Comparison of ENCODE assay signal across 9 cellular contexts in the genomic region with DNA sequence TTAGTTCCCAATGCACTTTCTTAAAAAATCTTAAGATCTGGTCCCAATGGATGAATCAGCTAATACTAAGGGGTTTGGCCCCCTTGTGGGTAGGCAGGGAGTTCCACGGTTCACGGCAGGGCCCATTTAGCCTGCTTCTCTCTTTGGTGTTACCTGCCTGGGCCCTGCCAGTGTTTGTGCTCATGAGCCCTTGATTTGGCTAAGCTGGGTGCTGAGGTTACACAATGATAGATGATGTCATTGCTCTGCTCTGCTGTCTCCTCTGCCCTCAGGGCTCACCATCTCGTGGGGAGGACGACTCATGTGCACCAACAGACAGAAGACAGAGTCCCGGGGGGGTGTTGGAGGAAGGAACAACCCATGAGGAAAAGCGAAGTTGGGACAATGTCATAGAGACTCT. TPM values are rescaled to one million over a fixed set of nuclear protein-coding genes. Genes with fewer than 3 reads are reported as not detected.
DNase-seq lines count a peak whose midpoint lies in the region; ATAC-seq, FAIRE-seq and TF ChIP-seq lines count a peak whose summit lies in the region.
"Had no signal": no experiment of that assay in that cellular context is flagged by ENCODE, and none has a peak within 500 bp of the region (broad histone marks: within the 10 kb centered on the region; RNA-seq: fewer than 3 reads in every experiment).

No MANE protein-coding gene starts in this region.

- intact Hi-C loops in CD4-positive, alpha-beta memory T cell (cut with micrococcal nuclease): no loop called here
- intact Hi-C loops in HepG2 (cut with micrococcal nuclease; ENCODE audit: unreplicated experiment) (no loop called here), left ventricle myocardium inferior (cut with micrococcal nuclease) (no loop called here)

- H3K9me2 ChIP-seq in Loucy (replicated peaks; ENCODE audit: low read depth, low read length): no peaks in the 10 kb centered on the region

- H3K27me3 Mint-ChIP-seq in CD4-positive, alpha-beta memory T cell: no peaks in the 10 kb centered on the region
- no peaks in the 10 kb centered on the region for H3K27me3 Mint-ChIP-seq in astrocyte (ENCODE audit: low read depth, unreplicated experiment)

- H3K9me3 ChIP-seq in CD4-positive, alpha-beta memory T cell (ENCODE audit: control insufficient read depth in 1 of 2, low read length in 2 of 2): no peaks in the 10 kb centered on the region
- H3K9me3 ChIP-seq in Loucy (ENCODE audit: insufficient read depth, low read depth, low read length) (no peaks in the 10 kb centered on the region), astrocyte (ENCODE audit: insufficient read depth, low read depth, low read length) (no peaks in the 10 kb centered on the region), HepG2 (ENCODE audit: low read length) (no peaks in the 10 kb centered on the region), left ventricle myocardium inferior (replicated peaks) (no peaks in the 10 kb centered on the region)

- FAIRE-seq in astrocyte (lab: Jason Lieb, UNC): no peak
- FAIRE-seq in HepG2 (lab: Jason Lieb, UNC): no peak

- H3K27me3 ChIP-seq in CD4-positive, alpha-beta memory T cell (ENCODE audit: insufficient read depth, low read length): no peaks in the 10 kb centered on the region
- no peaks in the 10 kb centered on the region for H3K27me3 ChIP-seq in Loucy (ENCODE audit: insufficient read depth, low read length, poor library complexity, severe bottlenecking)
- H3K27me3 ChIP-seq in astrocyte (ENCODE audit: insufficient read depth, low read length): no peaks in the 10 kb centered on the region
- no peaks in the 10 kb centered on the region for H3K27me3 ChIP-seq in HepG2 (ENCODE audit: control insufficient read depth in 1 of 2, insufficient read depth in 2 of 2, low read length in 2 of 2)
- no peaks in the 10 kb centered on the region for H3K27me3 ChIP-seq in left ventricle myocardium inferior (ENCODE audit: low read depth)

- H3K4me3 ChIP-seq in CD4-positive, alpha-beta memory T cell (ENCODE audit: low read length in 2 of 2): no peak overlapping the region
- H3K4me3 ChIP-seq in Loucy (ENCODE audit: low read length, poor library complexity, severe bottlenecking) (no peak overlapping the region), astrocyte (ENCODE audit: insufficient read depth, low read depth, low read length) (no peak overlapping the region), HepG2 (replicated peaks in 1 of 3; ENCODE audit: insufficient read depth in 1 of 3, low read depth in 2 of 3, low read length in 3 of 3) (no peak overlapping the region), left ventricle myocardium inferior (no peak overlapping the region)

- no peak for TF ChIP-seq POLR2A in HepG2 (IDR thresholded peaks at IDR 0.05; ENCODE audit: insufficient read depth in 1 of 2, low read depth in 2 of 2, low read length in 2 of 2)

- peak in 3 of 5 donors; percentile 26 to 79 (median 36) for DNase-seq in CD4-positive, alpha-beta memory T cell
- DNase-seq in astrocyte (ENCODE audit: low read depth) (no peak), HepG2 (ENCODE audit: low spot score) (no peak), GM13977 (ENCODE audit: low spot score) (no peak), left ventricle myocardium inferior (no peak), Ammon's horn (ENCODE audit: low spot score) (no peak)

- POLR2A ChIA-PET in CD4-positive, alpha-beta memory T cell (lab: Charles Lee; ENCODE audit: partially characterized antibody): interaction anchor here (0.8 to 11.0 kb wide), 2 partner anchors 13 to 16 kb away, joined by 3 to 116 read pairs; no protein-coding TSS in a partner anchor
- POLR2A ChIA-PET in HepG2 (lab: Yijun Ruan, JAX): no interaction called here

- no peaks in the 10 kb centered on the region for H3K36me3 ChIP-seq in CD4-positive, alpha-beta memory T cell (ENCODE audit: insufficient read depth, low read length)
- no peaks in the 10 kb centered on the region for H3K36me3 ChIP-seq in Loucy (ENCODE audit: insufficient read depth, low read length)
- no peaks in the 10 kb centered on the region for H3K36me3 ChIP-seq in astrocyte (ENCODE audit: insufficient read depth, low read length)
- H3K36me3 ChIP-seq in HepG2 (replicated peaks in 1 of 2; ENCODE audit: control insufficient read depth in 1 of 2, insufficient read depth in 2 of 2, low read length in 2 of 2): no peaks in the 10 kb centered on the region
- H3K36me3 ChIP-seq in left ventricle myocardium inferior: no peaks in the 10 kb centered on the region

- H3K36me3 Mint-ChIP-seq in CD4-positive, alpha-beta memory T cell: peaks cover 4 to 20% of the 10 kb centered on the region in 2 donors
- H3K36me3 Mint-ChIP-seq in astrocyte (ENCODE audit: low read depth, unreplicated experiment): peaks cover 6% of the 10 kb centered on the region

- H2AFZ ChIP-seq in Loucy (ENCODE audit: low read length) (no peak overlapping the region), astrocyte (ENCODE audit: low read depth, low read length) (no peak overlapping the region), HepG2 (ENCODE audit: low read length) (no peak overlapping the region)

- peak overlapping the region; percentile 84 to 96 (median 91) for H3K27ac Mint-ChIP-seq in CD4-positive, alpha-beta memory T cell
- peak overlapping the region; percentile 92 for H3K27ac Mint-ChIP-seq in astrocyte (ENCODE audit: unreplicated experiment)

- H3K27ac ChIP-seq in CD4-positive, alpha-beta memory T cell (ENCODE audit: low read depth, low read length): no peak overlapping the region
- H3K27ac ChIP-seq in astrocyte (ENCODE audit: low read depth, low read length): no peak overlapping the region
- H3K27ac ChIP-seq in HepG2 (ENCODE audit: extremely low read length, insufficient read depth, low read length): no peak overlapping the region
- H3K27ac ChIP-seq in left ventricle myocardium inferior (replicated peaks): no peak overlapping the region

- H3K79me2 ChIP-seq in Loucy (ENCODE audit: insufficient read depth, low read length) (no peaks in the 10 kb centered on the region), astrocyte (ENCODE audit: insufficient read depth, low read length) (no peaks in the 10 kb centered on the region), HepG2 (ENCODE audit: insufficient read depth, low read length) (no peaks in the 10 kb centered on the region)

- peaks cover 53% of the 10 kb centered on the region for H3K4me1 ChIP-seq in CD4-positive, alpha-beta memory T cell (ENCODE audit: insufficient read depth, low read length)
- H3K4me1 ChIP-seq in Loucy (ENCODE audit: insufficient read depth, low read length, poor library complexity, severe bottlenecking) (peaks cover 21% of the 10 kb centered on the region), astrocyte (ENCODE audit: insufficient read depth, low read length) (no peaks in the 10 kb centered on the region), HepG2 (ENCODE audit: insufficient read depth, low read length) (no peaks in the 10 kb centered on the region), left ventricle myocardium inferior (peaks cover under 1% of the 10 kb centered on the region)

- ATAC-seq in HepG2 (no peak), GM19328 (IDR thresholded peaks at IDR 0.05; ENCODE audit: unreplicated experiment) (no peak)
- ATAC-seq: activated CD4-positive, CD25-positive, alpha-beta regulatory T cell treated with anti-CD3 and anti-CD28 coated beads, Interleukin-2, amount 50 U/mL, for 24 hours had no signal

- H4K20me1 ChIP-seq in Loucy (ENCODE audit: insufficient read depth, low read length, poor library complexity, severe bottlenecking) (no peaks in the 10 kb centered on the region), astrocyte (ENCODE audit: insufficient read depth, low read length) (no peaks in the 10 kb centered on the region), HepG2 (ENCODE audit: insufficient read depth, low read length) (no peaks in the 10 kb centered on the region)

- no peak overlapping the region for H3K4me2 ChIP-seq in Loucy (ENCODE audit: low read depth, low read length, poor library complexity, severe bottlenecking)
- H3K4me2 ChIP-seq in astrocyte (ENCODE audit: low read length): no peak overlapping the region
- H3K4me2 ChIP-seq in HepG2 (ENCODE audit: low read depth, low read length): no peak overlapping the region

- CTCF ChIA-PET in CD4-positive, alpha-beta memory T cell (lab: Charles Lee; ENCODE audit: partially characterized antibody): no interaction called here
- CTCF ChIA-PET in HepG2 (lab: Yijun Ruan, JAX; ENCODE audit: low intra/inter-chr PET ratio, low total read pairs): no interaction called here

- peak overlapping the region in 7 of 8 donors; percentile 24 to 75 (median 48) for H3K4me3 Mint-ChIP-seq in CD4-positive, alpha-beta memory T cell
- H3K4me3 Mint-ChIP-seq in astrocyte (ENCODE audit: unreplicated experiment): no peak overlapping the region

- in situ Hi-C loops in HepG2 (cut with HindIII; ENCODE audit: extremely low pct_ligation_motif_present, low pct_unique_long_range_greater_than_20kb): no loop called here
- in situ Hi-C loops in GM13977 (cut with MboI; ENCODE audit: low pct_unique_long_range_greater_than_20kb, low sequenced_read_pairs, unreplicated experiment): no loop called here

- TF ChIP-seq EP300 in HepG2 (IDR thresholded peaks at IDR 0.05; ENCODE audit: low read depth in 2 of 2, low read length in 2 of 2): no peak
- no peak for TF ChIP-seq EP300 in HepG2 (CRISPR knock-in tag; IDR thresholded peaks at IDR 0.05; ENCODE audit: borderline replicate concordance)

- TF ChIP-seq RAD21 in HepG2 (CRISPR knock-in tag; IDR thresholded peaks at IDR 0.05): no peak

- no peaks in the 10 kb centered on the region for H3K9me3 Mint-ChIP-seq in CD4-positive, alpha-beta memory T cell
- H3K9me3 Mint-ChIP-seq in astrocyte (ENCODE audit: unreplicated experiment): no peaks in the 10 kb centered on the region

- no TSS peak for BruUV-seq in HepG2 (replicated peaks; lab: Mats Ljungman, UMichigan)

- H3K4me1 Mint-ChIP-seq in CD4-positive, alpha-beta memory T cell: peaks cover 38 to 80% (median 58%) of the 10 kb centered on the region in 4 donors
- H3K4me1 Mint-ChIP-seq in astrocyte (ENCODE audit: low read depth, unreplicated experiment): peaks cover 11% of the 10 kb centered on the region

- no peak overlapping the region for H3K9ac ChIP-seq in Loucy (ENCODE audit: low read depth, low read length, poor library complexity, severe bottlenecking)
- no peak overlapping the region for H3K9ac ChIP-seq in astrocyte (ENCODE audit: low read length)
- H3K9ac ChIP-seq in HepG2 (ENCODE audit: insufficient read depth, low read depth, low read length): no peak overlapping the region

- no peaks in the 10 kb centered on the region for H3F3A ChIP-seq in Loucy (ENCODE audit: low read depth)

- 16% methylated on average over 5 of the region's 6 CpGs for WGBS in HepG2 (ENCODE audit: low lambda C conversion rate)

- TF ChIP-seq CTCF in Loucy (conservative IDR thresholded peaks at IDR 0.05; ENCODE audit: low read length) (0 out of 2 replicates have a peak, but pooled peaks have one; percentile 9), astrocyte (IDR thresholded peaks at IDR 0.05; ENCODE audit: insufficient read depth, low read depth, low read length) (no peak), HepG2 (CRISPR knock-in tag; IDR thresholded peaks at IDR 0.05) (no peak), GM13977 (IDR thresholded peaks at IDR 0.05; ENCODE audit: extremely low read depth, insufficient read depth, missing control alignments) (no peak), left ventricle myocardium inferior (IDR thresholded peaks at IDR 0.05; ENCODE audit: borderline replicate concordance) (no peak)

RNA-seq across cellular contexts. Expression of gene RTL5, which starts 24.4 kb away (rescaled TPM):
- 1 to 10 TPM; 7.8 to 8.4 TPM for total RNA-seq in CD4-positive, alpha-beta memory T cell
- polyA plus RNA-seq in CD4-positive, alpha-beta memory T cell: under 1 TPM in 1 of 2 donors, not detected in 1; 0.20 TPM
- total RNA-seq in astrocyte (13.2 and 16.1 TPM in 2 replicates), HepG2 (2016; rRNA removed; fragmentation: Illumina TruSeq; extraction: Trizol) (not detected in 2 replicates), left ventricle myocardium inferior (2.6 TPM)
- not detected in 2 replicates for total RNA-seq in HepG2 (2016; cell fraction: cytosol; rRNA removed; fragmentation: Illumina TruSeq; extraction: Trizol; ENCODE audit: low read depth)
- 0.04 TPM in 1 of 2 replicates, not detected in the other for total RNA-seq in HepG2 (2016; cell fraction: insoluble cytoplasmic fraction; rRNA removed; fragmentation: Illumina TruSeq; extraction: Trizol)
- not detected in 2 replicates for total RNA-seq in HepG2 (2016; cell fraction: membrane; rRNA removed; fragmentation: Illumina TruSeq; extraction: Trizol)
- not detected in 2 replicates for total RNA-seq in HepG2 (2016; cell fraction: nucleus; rRNA removed; fragmentation: Illumina TruSeq; extraction: Trizol)
- 0.01 TPM in 1 of 2 replicates, not detected in the other for polyA plus RNA-seq in HepG2 (2011; rRNA removed)
- not detected in 2 replicates for polyA plus RNA-seq in HepG2 (2011; cell fraction: cytosol; rRNA removed)
- polyA plus RNA-seq in HepG2 (2011; cell fraction: nucleus; rRNA removed): not detected in 2 replicates
- polyA plus RNA-seq in HepG2 (2012): not detected in 2 replicates
- polyA plus RNA-seq in HepG2 (2016; cell fraction: cytosol; fragmentation: Illumina TruSeq; extraction: Trizol; ENCODE audit: low read depth): not detected in 2 replicates
- polyA plus RNA-seq in HepG2 (2016; cell fraction: insoluble cytoplasmic fraction; fragmentation: Illumina TruSeq; extraction: Trizol; ENCODE audit: low read depth): not detected in 2 replicates
- polyA plus RNA-seq in HepG2 (2016; cell fraction: membrane; fragmentation: Illumina TruSeq; extraction: Trizol; ENCODE audit: low read depth): not detected in 2 replicates
- 0.11 TPM in 1 of 2 replicates, not detected in the other for polyA plus RNA-seq in HepG2 (2016; cell fraction: nucleus; fragmentation: Illumina TruSeq; extraction: Trizol; ENCODE audit: insufficient read depth, low read depth)
- not detected in 2 replicates for polyA minus RNA-seq in HepG2 (2011; rRNA and poly(A)+ RNA removed; ENCODE audit: low replicate concordance)
- not detected in 2 replicates for polyA minus RNA-seq in HepG2 (2011; cell fraction: cytosol; rRNA and poly(A)+ RNA removed)
- not detected in 2 replicates for polyA minus RNA-seq in HepG2 (2011; cell fraction: nucleus; rRNA and poly(A)+ RNA removed)

Comparison
In these comparisons a context has a peak if more than half of its experiments do, and no peak if none do; other contexts are left out.
1. DNase-seq: peak in CD4-positive, alpha-beta memory T cell (3 of 5); none in astrocyte (single experiment), HepG2 (single experiment), GM13977 (single experiment), left ventricle myocardium inferior (single experiment) and Ammon's horn (single experiment).